Comparison of ENCODE assay signal across 21 cellular contexts in the genomic region with DNA sequence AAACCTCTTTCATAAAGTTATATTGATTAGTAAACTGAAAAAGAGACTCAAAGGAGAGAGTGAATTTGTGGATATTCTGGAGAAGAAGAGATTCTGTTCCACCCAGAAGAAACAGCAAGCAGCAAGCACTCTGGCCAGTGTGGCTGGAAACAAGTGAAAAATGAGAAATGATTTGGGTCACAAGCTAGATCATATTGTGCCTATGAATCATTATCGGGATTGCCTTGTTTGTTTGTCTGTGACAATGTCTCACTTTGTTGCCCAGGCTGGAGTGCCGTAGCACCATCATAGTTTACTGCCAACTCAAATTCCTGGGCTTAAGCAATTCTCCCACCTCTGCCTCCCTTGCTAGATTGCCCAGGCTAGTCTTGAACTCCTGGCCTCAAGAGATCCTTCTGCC.
DNase-seq lines count a peak whose midpoint lies in the region; ATAC-seq, FAIRE-seq and TF ChIP-seq lines count a peak whose summit lies in the region.
"Had no signal": no experiment of that assay in that cellular context is flagged by ENCODE, and none has a peak within 500 bp of the region (broad histone marks: within the 10 kb centered on the region; RNA-seq: fewer than 3 reads in every experiment).

No MANE protein-coding gene starts in this region.

- POLR2A ChIA-PET in HepG2 (lab: Yijun Ruan, JAX), result interaction anchor here (1.3 kb wide), 1 partner anchor 56 kb away, joined by 3 read pairs; no protein-coding TSS in a partner anchor

- ATAC-seq in HepG2, result no peak
- ATAC-seq: GM12878, GM23338, HCT116 had no signal

- TF ChIP-seq EP300 in HepG2 (IDR thresholded peaks at IDR 0.05; ENCODE audit: low read depth in 2 of 2, low read length in 2 of 2), result no peak
- no peak for TF ChIP-seq EP300 in HepG2 (CRISPR knock-in tag; IDR thresholded peaks at IDR 0.05; ENCODE audit: borderline replicate concordance)

- H4K91ac ChIP-seq in neuronal stem cell (ENCODE audit: low read depth, low read length, poor library complexity), result no peak overlapping the region

- 100% methylated on average over 2 of the region's 2 CpGs for WGBS in HepG2 (ENCODE audit: low lambda C conversion rate)
- no CpG with 5 or more reads among the region's 2 CpGs for WGBS in neuronal stem cell (ENCODE audit: extremely low coverage in 2 of 2, insufficient read length in 2 of 2, insufficient replicate concordance in 1 of 2), 2 donors

- H3K4me3 ChIP-seq in HepG2 (replicated peaks in 1 of 3; ENCODE audit: insufficient read depth in 1 of 3, low read depth in 2 of 3, low read length in 3 of 3), result no peak overlapping the region
- H3K4me3 ChIP-seq in neuronal stem cell (ENCODE audit: low read length in 2 of 2), result no peak overlapping the region
- H3K4me3 ChIP-seq: GM12878, GM23338 had no signal

- H3K9me3 ChIP-seq in HepG2 (ENCODE audit: low read length) (no peaks in the 10 kb centered on the region), neuronal stem cell (replicated peaks in 1 of 2; ENCODE audit: control insufficient read depth in 2 of 2, insufficient read depth in 1 of 2, low read depth in 1 of 2, low read length in 2 of 2) (no peaks in the 10 kb centered on the region)

- H2BK120ac ChIP-seq in neuronal stem cell (ENCODE audit: low read depth, low read length), result no peak overlapping the region

- H3K23ac ChIP-seq in neuronal stem cell (ENCODE audit: low read depth, low read length, poor library complexity), result no peak overlapping the region

- no peak overlapping the region for H2BK15ac ChIP-seq in neuronal stem cell (ENCODE audit: low read length)

- H2BK12ac ChIP-seq in neuronal stem cell (ENCODE audit: low read length), result no peak overlapping the region

- CTCF ChIA-PET in HepG2 (lab: Yijun Ruan, JAX; ENCODE audit: low intra/inter-chr PET ratio, low total read pairs), result no interaction called here

- no peak overlapping the region for H2AK5ac ChIP-seq in neuronal stem cell (ENCODE audit: low read depth, low read length)

- H3K9ac ChIP-seq in HepG2 (ENCODE audit: insufficient read depth, low read depth, low read length) (no peak overlapping the region), neuronal stem cell (ENCODE audit: low read depth, low read length, poor library complexity) (peak overlapping the region; percentile 3)

- no peak for TF ChIP-seq CTCF in HepG2 (CRISPR knock-in tag; IDR thresholded peaks at IDR 0.05)

- DNase-seq in GM12892 (ENCODE audit: insufficient read length) (no peak), SK-MEL-5 (ENCODE audit: low read depth, low spot score) (peak; percentile 59), HepG2 (ENCODE audit: low spot score) (no peak), neuronal stem cell (ENCODE audit: low spot score) (no peak), GM19238 (ENCODE audit: insufficient read length, low spot score) (no peak), T-helper 2 cell (no peak), DMS79 (lab: John Stamatoyannopoulos, UW) (no peak), NCI-H2029 treated with DMSO at 0.1 percent for 48 hours (lab: John Stamatoyannopoulos, UW) (no peak)
- DNase-seq: 8988T; C1 segment of cervical spinal cord; Calu3; CD4-positive, alpha-beta memory T cell; COR-L47; DMS53; DND-41; H9 had no signal

- H3K4me2 ChIP-seq in HepG2 (ENCODE audit: low read depth, low read length) (no peak overlapping the region), neuronal stem cell (ENCODE audit: insufficient read depth, low read length, poor library complexity, severe bottlenecking) (no peak overlapping the region)
- H3K4me2 ChIP-seq: GM23338 had no signal

- H3K27ac ChIP-seq in HepG2 (ENCODE audit: extremely low read length, insufficient read depth, low read length) (no peak overlapping the region), neuronal stem cell (replicated peaks; ENCODE audit: low read length) (no peak overlapping the region)

- in situ Hi-C loops in SK-MEL-5 (cut with HindIII; ENCODE audit: low pct_unique_long_range_greater_than_20kb, low sequenced_read_pairs), result no loop called here
- in situ Hi-C loops in HepG2 (cut with HindIII; ENCODE audit: extremely low pct_ligation_motif_present, low pct_unique_long_range_greater_than_20kb), result no loop called here

- peaks cover 43% of the 10 kb centered on the region for H3K4me1 ChIP-seq in HepG2 (ENCODE audit: insufficient read depth, low read length)
- H3K4me1 ChIP-seq in neuronal stem cell (ENCODE audit: control insufficient read depth in 2 of 2, insufficient read depth in 1 of 2, low read depth in 1 of 2, low read length in 2 of 2), result no peaks in the 10 kb centered on the region

- H3K14ac ChIP-seq in neuronal stem cell (ENCODE audit: low read length), result no peak overlapping the region

- no peaks in the 10 kb centered on the region for H4K20me1 ChIP-seq in HepG2 (ENCODE audit: insufficient read depth, low read length)

- H3K36me3 ChIP-seq in HepG2 (replicated peaks in 1 of 2; ENCODE audit: control insufficient read depth in 1 of 2, insufficient read depth in 2 of 2, low read length in 2 of 2), result no peaks in the 10 kb centered on the region
- H3K36me3 ChIP-seq in neuronal stem cell (replicated peaks in 1 of 2; ENCODE audit: control insufficient read depth in 2 of 2, insufficient read depth in 2 of 2, low read length in 2 of 2), result no peaks in the 10 kb centered on the region

- H2BK5ac ChIP-seq in neuronal stem cell (ENCODE audit: low read length), result no peak overlapping the region

- BruUV-seq in HepG2 (replicated peaks; lab: Mats Ljungman, UMichigan), result no TSS peak

- no peak for TF ChIP-seq RAD21 in HepG2 (CRISPR knock-in tag; IDR thresholded peaks at IDR 0.05)

- FAIRE-seq in GM12892 (lab: Jason Lieb, UNC) (peak; percentile 73), HepG2 (lab: Jason Lieb, UNC) (no peak)
- FAIRE-seq: G401.6, GM12878, GM18507 had no signal

- no peak overlapping the region for H3K4ac ChIP-seq in neuronal stem cell (ENCODE audit: low read length)

- H2AFZ ChIP-seq in HepG2 (ENCODE audit: low read length) (no peak overlapping the region), neuronal stem cell (ENCODE audit: low read length) (no peak overlapping the region)
- H2AFZ ChIP-seq: GM23338 had no signal

- intact Hi-C loops in HepG2 (cut with micrococcal nuclease; ENCODE audit: unreplicated experiment), result no loop called here

- no peaks in the 10 kb centered on the region for H3K79me1 ChIP-seq in neuronal stem cell (ENCODE audit: low read depth, low read length)

- no peak overlapping the region for H4K8ac ChIP-seq in neuronal stem cell (ENCODE audit: low read depth, low read length)

- no peak overlapping the region for H3K18ac ChIP-seq in neuronal stem cell (ENCODE audit: low read length)

- TF ChIP-seq POLR2A in GM12892 (IDR thresholded peaks at IDR 0.05; ENCODE audit: low read depth, low read length) (no peak), HepG2 (IDR thresholded peaks at IDR 0.05; ENCODE audit: insufficient read depth in 1 of 2, low read depth in 2 of 2, low read length in 2 of 2) (no peak)

- H3K27me3 ChIP-seq in HepG2 (ENCODE audit: control insufficient read depth in 1 of 2, insufficient read depth in 2 of 2, low read length in 2 of 2), result no peaks in the 10 kb centered on the region
- no peaks in the 10 kb centered on the region for H3K27me3 ChIP-seq in neuronal stem cell (ENCODE audit: control insufficient read depth in 3 of 3, insufficient read depth in 3 of 3, low read depth in 1 of 3, low read length in 3 of 3)

- H3K79me2 ChIP-seq in HepG2 (ENCODE audit: insufficient read depth, low read length), result no peaks in the 10 kb centered on the region

TF ChIP-seq in HepG2, 621 proteins besides CTCF, POLR2A, EP300 and RAD21:
- TF ChIP-seq ZSCAN21 (CRISPR knock-in tag; IDR thresholded peaks at IDR 0.05; ENCODE audit: borderline replicate concordance) (no peak), GLI4 (CRISPR knock-in tag; IDR thresholded peaks at IDR 0.05; ENCODE audit: borderline replicate concordance) (no peak), ZMYM3 (CRISPR knock-in tag; IDR thresholded peaks at IDR 0.05) (0 out of 2 replicates have a peak, but pooled peaks have one; percentile 12), BCL6 (CRISPR knock-in tag; IDR thresholded peaks at IDR 0.05) (no peak)
- TF ChIP-seq, protein P1, sequence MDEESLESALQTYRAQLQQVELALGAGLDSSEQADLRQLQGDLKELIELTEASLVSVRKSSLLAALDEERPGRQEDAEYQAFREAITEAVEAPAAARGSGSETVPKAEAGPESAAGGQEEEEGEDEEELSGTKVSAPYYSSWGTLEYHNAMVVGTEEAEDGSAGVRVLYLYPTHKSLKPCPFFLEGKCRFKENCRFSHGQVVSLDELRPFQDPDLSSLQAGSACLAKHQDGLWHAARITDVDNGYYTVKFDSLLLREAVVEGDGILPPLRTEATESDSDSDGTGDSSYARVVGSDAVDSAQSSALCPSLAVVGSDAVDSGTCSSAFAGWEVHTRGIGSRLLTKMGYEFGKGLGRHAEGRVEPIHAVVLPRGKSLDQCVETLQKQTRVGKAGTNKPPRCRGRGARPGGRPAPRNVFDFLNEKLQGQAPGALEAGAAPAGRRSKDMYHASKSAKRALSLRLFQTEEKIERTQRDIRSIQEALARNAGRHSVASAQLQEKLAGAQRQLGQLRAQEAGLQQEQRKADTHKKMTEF (CRISPR knock-in tag; IDR thresholded peaks at IDR 0.05), result no peak
- TF ChIP-seq, protein P2, sequence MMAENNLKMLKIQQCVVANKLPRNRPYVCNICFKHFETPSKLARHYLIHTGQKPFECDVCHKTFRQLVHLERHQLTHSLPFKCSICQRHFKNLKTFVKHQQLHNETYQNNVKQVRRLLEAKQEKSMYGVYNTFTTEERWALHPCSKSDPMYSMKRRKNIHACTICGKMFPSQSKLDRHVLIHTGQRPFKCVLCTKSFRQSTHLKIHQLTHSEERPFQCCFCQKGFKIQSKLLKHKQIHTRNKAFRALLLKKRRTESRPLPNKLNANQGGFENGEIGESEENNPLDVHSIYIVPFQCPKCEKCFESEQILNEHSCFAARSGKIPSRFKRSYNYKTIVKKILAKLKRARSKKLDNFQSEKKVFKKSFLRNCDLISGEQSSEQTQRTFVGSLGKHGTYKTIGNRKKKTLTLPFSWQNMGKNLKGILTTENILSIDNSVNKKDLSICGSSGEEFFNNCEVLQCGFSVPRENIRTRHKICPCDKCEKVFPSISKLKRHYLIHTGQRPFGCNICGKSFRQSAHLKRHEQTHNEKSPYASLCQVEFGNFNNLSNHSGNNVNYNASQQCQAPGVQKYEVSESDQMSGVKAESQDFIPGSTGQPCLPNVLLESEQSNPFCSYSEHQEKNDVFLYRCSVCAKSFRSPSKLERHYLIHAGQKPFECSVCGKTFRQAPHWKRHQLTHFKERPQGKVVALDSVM (CRISPR knock-in tag; IDR thresholded peaks at IDR 0.05), result 0 out of 2 replicates have a peak, but pooled peaks have one; percentile 11
